ENCODE assay signal across 15 cellular contexts in the genomic region with DNA sequence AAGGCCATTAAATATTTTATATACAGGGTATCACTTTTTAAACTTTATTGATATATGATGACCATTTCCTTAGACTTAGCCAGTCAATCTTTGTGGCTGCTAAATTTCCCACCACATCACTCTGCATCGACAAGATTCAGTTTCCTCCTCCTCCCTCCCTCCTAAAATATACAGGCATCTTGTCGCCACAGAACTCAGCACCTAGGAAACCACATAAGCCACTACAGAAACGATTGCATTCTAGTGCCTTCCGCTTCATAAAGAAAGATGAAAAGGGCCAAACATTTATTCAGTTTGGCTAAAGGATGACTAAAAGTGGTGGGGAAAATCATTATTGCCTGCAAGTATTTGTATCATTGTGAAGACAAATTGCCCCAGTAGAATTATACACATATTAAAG. TPM values are rescaled to one million over a fixed set of nuclear protein-coding genes. Genes with fewer than 3 reads are reported as not detected.
DNase-seq lines count a peak whose midpoint lies in the region; ATAC-seq, FAIRE-seq and TF ChIP-seq lines count a peak whose summit lies in the region.
"Had no signal": no experiment of that assay in that cellular context is flagged by ENCODE, and none has a peak within 500 bp of the region (broad histone marks: within the 10 kb centered on the region; RNA-seq: fewer than 3 reads in every experiment).

No MANE protein-coding gene starts in this region.

- peaks cover 0 to 30% (median 9%) of the 10 kb centered on the region in 11 experiments; a peak in 11 of 22 replicates for H3K27me3 ChIP-seq in BLaER1 treated with 17β-estradiol and CSF1 and Interleukin-3, amounts not matched to agents 10 nM and 100 nM
- no peaks in the 10 kb centered on the region for H3K27me3 ChIP-seq in K562 (ENCODE audit: control insufficient read depth in 2 of 2, insufficient read depth in 2 of 2, low read length in 2 of 2)
- H3K27me3 ChIP-seq: esophagus muscularis mucosa had no signal

- no peak for ATAC-seq in K562
- no peak for ATAC-seq in HG02623 (IDR thresholded peaks at IDR 0.05; ENCODE audit: unreplicated experiment)

- H2AFZ ChIP-seq in K562 (ENCODE audit: low read depth, low read length), result no peak overlapping the region

- in situ Hi-C loops in K562 (cut with MboI) (no loop called here), KBM-7 (cut with MboI; ENCODE audit: low pct_unique_long_range_greater_than_20kb, low sequenced_read_pairs) (loop anchor here (25.0 kb wide), 1 partner anchor 846 kb away; no protein-coding TSS in a partner anchor)

- DNase-seq in GM12865 (ENCODE audit: low read depth) (peak; percentile 10), SW480 (ENCODE audit: low spot score) (peak; percentile 41), K562 (ENCODE audit: extremely low read depth in 1 of 4, low spot score in 3 of 4) (no peak), KBM-7 (no peak), DMS 273 treated with DMSO at 0.1 percent for 48 hours (lab: John Stamatoyannopoulos, UW) (no peak), NCI-H345 (lab: John Stamatoyannopoulos, UW) (no peak)
- DNase-seq: hippocampal formation, KG1, left ventricle myocardium inferior, NCI-H1436 treated with DMSO at 0.1 percent for 48 hours, NCI-H69 had no signal

- peaks cover 16 to 33% (median 20%) of the 10 kb centered on the region in 10 experiments for H3K4me1 ChIP-seq in BLaER1 treated with 17β-estradiol and CSF1 and Interleukin-3, amounts not matched to agents 10 nM and 100 nM
- H3K4me1 ChIP-seq in K562 (replicated peaks in 1 of 2; ENCODE audit: control insufficient read depth in 2 of 2, insufficient read depth in 2 of 2, low read length in 2 of 2), result no peaks in the 10 kb centered on the region

- no peak overlapping the region for H3K27ac ChIP-seq in BLaER1 treated with 17β-estradiol and CSF1 and Interleukin-3, amounts not matched to agents 10 nM and 100 nM
- no peak overlapping the region for H3K27ac ChIP-seq in K562 (ENCODE audit: extremely low read depth, low read depth, low read length)
- H3K27ac ChIP-seq: C4-2B, esophagus muscularis mucosa, left ventricle myocardium inferior had no signal

- no peaks in the 10 kb centered on the region for H3K79me2 ChIP-seq in K562 (ENCODE audit: control insufficient read depth, insufficient read depth, low read length)

- H3K4me2 ChIP-seq in BLaER1 treated with 17β-estradiol and CSF1 and Interleukin-3, amounts not matched to agents 10 nM and 100 nM, result peak overlapping the region; percentile 23 to 77 (median 52); a peak in 21 of 22 replicates
- H3K4me2 ChIP-seq in K562 (ENCODE audit: insufficient read depth, low read length), result no peak overlapping the region

- POLR2A ChIA-PET in K562 (lab: Yijun Ruan, JAX), result interaction anchor here (0.9 to 1.4 kb wide), 3 partner anchors 9 to 333 kb away, joined by 4 to 7 read pairs (median 6); no protein-coding TSS in a partner anchor

- CTCF ChIA-PET in K562 (lab: Yijun Ruan, JAX; ENCODE audit: low intra/inter-chr PET ratio), result no interaction called here

- no peak overlapping the region for H3K4me3 ChIP-seq in BLaER1 treated with 17β-estradiol and CSF1 and Interleukin-3, amounts not matched to agents 10 nM and 100 nM
- no peak overlapping the region for H3K4me3 ChIP-seq in GM12865 (ENCODE audit: low read depth, low read length)
- H3K4me3 ChIP-seq in K562, result no peak overlapping the region
- H3K4me3 ChIP-seq: esophagus muscularis mucosa, left ventricle myocardium inferior had no signal

- TF ChIP-seq CTCF in GM12865 (IDR thresholded peaks at IDR 0.05; ENCODE audit: insufficient read depth, low read depth, low read length, missing control alignments) (no peak), K562 (IDR thresholded peaks at IDR 0.05 in 2 of 3, conservative IDR thresholded peaks at IDR 0.05 in 1 of 3; ENCODE audit: insufficient read depth in 2 of 3, low read depth in 1 of 3, low read length in 3 of 3) (no peak)

- WGBS in K562 (ENCODE audit: insufficient coverage, low coverage, missing lambda C conversion rate), result 67% methylated on average over 4 of the region's 4 CpGs

- peaks cover 54 to 81% (median 65%) of the 10 kb centered on the region in 11 experiments; a peak in 21 of 22 replicates for H4K20me1 ChIP-seq in BLaER1 treated with 17β-estradiol and CSF1 and Interleukin-3, amounts not matched to agents 10 nM and 100 nM
- peaks cover 3% of the 10 kb centered on the region; the same call in 1 of the 2 replicates for H4K20me1 ChIP-seq in K562 (replicated peaks; ENCODE audit: control insufficient read depth, insufficient read depth, low read length)

- no peak for TF ChIP-seq EP300 in K562 (IDR thresholded peaks at IDR 0.05; ENCODE audit: low read length)

- no peak for TF ChIP-seq POLR2A in K562 (conservative IDR thresholded peaks at IDR 0.05)

- H3K36me3 ChIP-seq in BLaER1 treated with 17β-estradiol and CSF1 and Interleukin-3, amounts not matched to agents 10 nM and 100 nM, result peaks cover 0 to 36% (median 4%) of the 10 kb centered on the region in 11 experiments; a peak in 7 of 22 replicates
- no peaks in the 10 kb centered on the region; the same call in 2 of the 3 replicates for H3K36me3 ChIP-seq in K562 (ENCODE audit: control insufficient read depth, insufficient read depth, low read length)

- intact Hi-C loops in K562 (cut with micrococcal nuclease), result no loop called here

- no TSS peak for BruUV-seq in K562 (replicated peaks; lab: Mats Ljungman, UMichigan)

- H3K9me1 ChIP-seq in K562 (ENCODE audit: control insufficient read depth, insufficient read depth, low read length), result no peaks in the 10 kb centered on the region

- no peak for FAIRE-seq in K562 (lab: Jason Lieb, UNC)

- H3K9ac ChIP-seq in BLaER1 treated with 17β-estradiol and CSF1 and Interleukin-3, amounts not matched to agents 10 nM and 100 nM, result no peak overlapping the region
- no peak overlapping the region for H3K9ac ChIP-seq in K562 (ENCODE audit: insufficient read depth in 1 of 2, low read depth in 2 of 2, low read length in 2 of 2)

- H3K9me3 ChIP-seq in BLaER1 treated with 17β-estradiol and CSF1 and Interleukin-3, amounts not matched to agents 10 nM and 100 nM (replicated peaks in 1 of 11), result no peaks in the 10 kb centered on the region
- no peaks in the 10 kb centered on the region for H3K9me3 ChIP-seq in K562 (replicated peaks; ENCODE audit: control insufficient read depth, insufficient read depth, low read depth, low read length)
- H3K9me3 ChIP-seq: esophagus muscularis mucosa, left ventricle myocardium inferior had no signal

- TF ChIP-seq RAD21 in K562 (CRISPR knock-in tag; conservative IDR thresholded peaks at IDR 0.05 in 1 of 2, IDR thresholded peaks at IDR 0.05 in 1 of 2), result no peak

TF ChIP-seq in K562, 482 proteins besides CTCF, POLR2A, EP300 and RAD21:
- TF ChIP-seq NFIC (IDR thresholded peaks at IDR 0.05) (peak; percentile 48; the same call in 1 of the 2 replicates), FOXJ2 (tag; IDR thresholded peaks at IDR 0.05) (no peak)

RNA-seq across cellular contexts. Expression of gene ERCC6, which starts 30.7 kb away (rescaled TPM):
- 50.8 and 74.2 TPM in 2 replicates for total RNA-seq in K562 (2011; cell fraction: chromatin; rRNA removed; ENCODE audit: low replicate concordance)
- total RNA-seq in K562 (2011; cell fraction: nucleolus; rRNA removed), result 14.2 and 24.2 TPM in 2 replicates
- total RNA-seq in K562 (2011; cell fraction: nucleoplasm; rRNA removed), result 32.3 and 48.5 TPM in 2 replicates
- 7.1 and 7.8 TPM in 2 replicates for total RNA-seq in K562 (2014; rRNA removed)
- total RNA-seq in K562 (2014; rRNA removed; fragmentation: Illumina TruSeq; extraction: Trizol), result 13.6 and 13.8 TPM in 2 replicates
- 11.5 and 11.8 TPM in 2 replicates for total RNA-seq in K562 (2015; rRNA removed; fragmentation: Illumina TruSeq; extraction: Trizol)
- 15.7 and 17.3 TPM in 2 replicates for total RNA-seq in K562 (2021)
- 17.0 and 17.7 TPM in 2 replicates for polyA plus RNA-seq in K562 (2011; rRNA removed)
- 8.1 and 8.6 TPM in 2 replicates for polyA plus RNA-seq in K562 (2011; cell fraction: cytosol; rRNA removed)
- polyA plus RNA-seq in K562 (2011; cell fraction: nucleus; rRNA removed), result 24.5 and 34.1 TPM in 2 replicates
- 8.6 and 9.5 TPM in 2 replicates for polyA plus RNA-seq in K562 (2012)
- polyA plus RNA-seq in K562 (2014; fragmentation: Illumina TruSeq; extraction: Trizol), result 9.1 and 11.6 TPM in 2 replicates
- polyA plus RNA-seq in K562 (2014; fragmentation: Nextera tagmentation; extraction: Ambion mirVana), result 10 to 100 TPM in 1 of 2 experiments, 1 to 10 TPM in 1; 7.8 to 13.4 TPM
- 7.2 and 9.9 TPM in 2 replicates for polyA plus RNA-seq in K562 (2014; rRNA removed)
- polyA minus RNA-seq in K562 (2011; rRNA and poly(A)+ RNA removed), result 53.0 and 70.7 TPM in 2 replicates
- 11.6 and 12.3 TPM in 2 replicates for polyA minus RNA-seq in K562 (2011; cell fraction: cytosol; rRNA and poly(A)+ RNA removed)
- 31.2 and 51.4 TPM in 2 replicates for polyA minus RNA-seq in K562 (2011; cell fraction: nucleus; rRNA and poly(A)+ RNA removed)

Comparison
In these comparisons a context has a peak if more than half of its experiments do, and no peak if none do; other contexts are left out.
1. DNase-seq: peak in GM12865 (single experiment) and SW480 (single experiment); none in K562 (0 of 4), KBM-7 (single experiment), DMS 273 treated with DMSO at 0.1 percent for 48 hours (single experiment) and NCI-H345 (single experiment).